Comparison of ENCODE assay signal across 13 cellular contexts in the genomic region with DNA sequence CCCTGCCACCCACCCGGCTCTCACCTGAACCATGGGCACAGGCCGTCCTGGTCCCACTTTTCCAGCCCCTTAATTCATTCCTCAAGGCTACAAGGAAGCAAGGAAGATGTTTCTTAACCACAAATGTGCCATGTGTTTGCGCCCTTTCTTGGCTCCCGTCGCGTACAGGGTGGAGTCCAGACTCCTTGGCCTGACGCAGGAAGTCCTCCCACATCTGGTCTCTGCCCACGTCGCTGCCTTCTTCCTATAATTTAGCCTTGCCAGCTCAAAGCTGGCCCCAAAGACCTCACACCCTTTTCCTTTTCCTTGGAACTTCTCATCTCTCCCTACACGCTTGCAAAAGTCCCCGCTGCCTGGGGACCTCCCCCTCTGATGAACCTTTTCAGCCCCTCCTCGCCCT. TPM values are rescaled to one million over a fixed set of nuclear protein-coding genes. Genes with fewer than 3 reads are reported as not detected.
DNase-seq lines count a peak whose midpoint lies in the region; TF ChIP-seq lines count a peak whose summit lies in the region.
"Had no signal": no experiment of that assay in that cellular context is flagged by ENCODE, and none has a peak within 500 bp of the region (broad histone marks: within the 10 kb centered on the region; RNA-seq: fewer than 3 reads in every experiment).

No MANE protein-coding gene starts in this region.

- peaks cover 0 to 11% (median 5%) of the 10 kb centered on the region in 5 experiments for H3K9me3 Mint-ChIP-seq in brain
- H3K9me3 Mint-ChIP-seq: activated T-cell treated with anti-CD3 and anti-CD28 coated beads, Interleukin-2, amount 50 U/mL, for 72 hours had no signal

- H3K36me3 Mint-ChIP-seq in brain: no peaks in the 10 kb centered on the region

- H3K4me1 ChIP-seq in mucosa of rectum (ENCODE audit: control insufficient read depth in 2 of 2, insufficient read depth in 2 of 2, low read length in 2 of 2): peaks cover 10 to 21% of the 10 kb centered on the region in 2 donors

- H3K27me3 Mint-ChIP-seq in brain: peaks cover 65% of the 10 kb centered on the region

- H3K9me3 ChIP-seq in mucosa of rectum (ENCODE audit: control insufficient read depth in 2 of 2, low read length in 2 of 2): no peaks in the 10 kb centered on the region
- H3K9me3 ChIP-seq: BLaER1 had no signal

- peak overlapping the region in 3 of 5 experiments; percentile 15 to 46 (median 41) for H3K4me3 Mint-ChIP-seq in brain

- no peak for TF ChIP-seq CTCF in AG10803 (conservative IDR thresholded peaks at IDR 0.05; ENCODE audit: low read length)
- TF ChIP-seq CTCF in brain (conservative IDR thresholded peaks at IDR 0.05): no peak

- H3K4me3 ChIP-seq in AG10803 (ENCODE audit: low read length) (no peak overlapping the region), mucosa of rectum (ENCODE audit: low read length in 2 of 2) (peak overlapping the region in 1 of 2 donors; percentile 20)
- H3K4me3 ChIP-seq: BLaER1 had no signal

- H3K9ac ChIP-seq in mucosa of rectum (ENCODE audit: low read depth in 1 of 2, low read length in 2 of 2): peak overlapping the region; percentile 36 to 47
- H3K9ac ChIP-seq: BLaER1 had no signal

- H3K27ac ChIP-seq in mucosa of rectum (ENCODE audit: low read depth in 2 of 2, low read length in 2 of 2): peak overlapping the region; percentile 45 to 54
- H3K27ac ChIP-seq: BLaER1 had no signal

- H3K4me1 Mint-ChIP-seq in brain: peaks cover 21% of the 10 kb centered on the region

- H3K27me3 ChIP-seq in mucosa of rectum (ENCODE audit: control insufficient read depth in 2 of 2, insufficient read depth in 2 of 2, low read length in 2 of 2): peaks cover 0 to 2% of the 10 kb centered on the region in 2 donors

- peaks cover 3 to 4% of the 10 kb centered on the region in 2 donors for H3K36me3 ChIP-seq in mucosa of rectum (ENCODE audit: control insufficient read depth in 2 of 2, insufficient read depth in 2 of 2, low read length in 2 of 2)

- no peak overlapping the region for H3K27ac Mint-ChIP-seq in brain
- H3K27ac Mint-ChIP-seq: activated T-cell treated with anti-CD3 and anti-CD28 coated beads, Interleukin-2, amount 50 U/mL, for 72 hours had no signal

- DNase-seq in AG10803 (ENCODE audit: low read depth): peak; percentile 69
- peak; percentile 6 for DNase-seq in HT-29 (ENCODE audit: low spot score)
- no peak for DNase-seq in hepatic stellate cell (ENCODE audit: low spot score)
- no peak for DNase-seq in NCI-H1436 treated with DMSO at 0.1 percent for 48 hours (lab: John Stamatoyannopoulos, UW)
- DNase-seq in activated CD4-positive, alpha-beta T cell treated with anti-CD3 and anti-CD28 coated beads, Interleukin-2, amount 50 U/mL, for 4 hours: no peak
- no peak for DNase-seq in NCI-H524 (lab: John Stamatoyannopoulos, UW)
- DNase-seq: activated T-cell treated with anti-CD3 and anti-CD28 coated beads, Interleukin-2, amount 50 U/mL, for 72 hours; glutamatergic neuron; NCI-H1092 treated with DMSO at 0.1 percent for 48 hours had no signal

RNA-seq across cellular contexts. Expression of gene BHLHA9, which starts 38.8 kb away (rescaled TPM):
- not detected in 2 replicates for total RNA-seq in HT-29 (2014; rRNA removed; shearing (Covaris generic))
- not detected for polyA plus RNA-seq in brain (ENCODE audit: insufficient read depth, low read depth, low replicate concordance)
- total RNA-seq: activated T-cell treated with anti-CD3 and anti-CD28 coated beads, Interleukin-2, amount 50 U/mL, for 72 hours; mononuclear cell had no signal

RNA-seq across cellular contexts. Expression of gene TRARG1, which starts 48.0 kb away (rescaled TPM):
- total RNA-seq in HT-29 (2014; rRNA removed; shearing (Covaris generic)): not detected in 2 replicates
- polyA plus RNA-seq in brain (ENCODE audit: insufficient read depth, low read depth, low replicate concordance): 0.08 TPM
- total RNA-seq: mononuclear cell had no signal

RNA-seq across cellular contexts. Expression of gene ABR, which starts 51.7 kb away (rescaled TPM):
- total RNA-seq in HT-29 (2014; rRNA removed; shearing (Covaris generic)): 54.9 and 85.2 TPM in 2 replicates
- 203 TPM for polyA plus RNA-seq in brain (ENCODE audit: insufficient read depth, low read depth, low replicate concordance)

Comparison
In these comparisons a context has a peak if more than half of its experiments do, and no peak if none do; other contexts are left out.
1. DNase-seq: peak in AG10803 (single experiment) and HT-29 (single experiment); none in hepatic stellate cell (single experiment), NCI-H1436 treated with DMSO at 0.1 percent for 48 hours (single experiment), activated CD4-positive, alpha-beta T cell treated with anti-CD3 and anti-CD28 coated beads, Interleukin-2, amount 50 U/mL, for 4 hours (0 of 2) and NCI-H524 (0 of 2).